ENCODE assay signal across 2 cellular contexts in the genomic region with DNA sequence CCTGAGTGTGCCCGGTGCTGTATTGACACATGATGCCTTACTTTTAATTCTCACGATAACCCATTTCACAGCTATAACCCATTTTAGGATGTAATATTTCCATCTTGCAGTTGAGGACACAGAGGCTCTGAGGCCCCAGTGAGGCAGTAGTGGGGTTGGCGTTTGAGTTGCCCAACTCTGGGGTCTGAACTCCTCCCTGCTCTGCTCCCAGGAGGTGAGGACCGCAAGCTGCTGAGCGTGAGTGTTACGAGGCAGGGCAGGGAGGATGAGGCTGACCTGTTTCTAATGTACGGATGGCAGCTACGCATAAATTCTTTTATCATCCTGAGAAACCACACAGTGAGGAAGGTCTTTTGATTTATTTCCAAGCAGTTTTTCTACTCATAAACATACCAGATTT.
TF ChIP-seq lines count a peak whose summit lies in the region.

No MANE protein-coding gene starts in this region.

TF ChIP-seq in GM23338, 12 proteins besides CTCF, POLR2A, EP300 and RAD21 (continued from another document):
- TF ChIP-seq, protein P1, sequence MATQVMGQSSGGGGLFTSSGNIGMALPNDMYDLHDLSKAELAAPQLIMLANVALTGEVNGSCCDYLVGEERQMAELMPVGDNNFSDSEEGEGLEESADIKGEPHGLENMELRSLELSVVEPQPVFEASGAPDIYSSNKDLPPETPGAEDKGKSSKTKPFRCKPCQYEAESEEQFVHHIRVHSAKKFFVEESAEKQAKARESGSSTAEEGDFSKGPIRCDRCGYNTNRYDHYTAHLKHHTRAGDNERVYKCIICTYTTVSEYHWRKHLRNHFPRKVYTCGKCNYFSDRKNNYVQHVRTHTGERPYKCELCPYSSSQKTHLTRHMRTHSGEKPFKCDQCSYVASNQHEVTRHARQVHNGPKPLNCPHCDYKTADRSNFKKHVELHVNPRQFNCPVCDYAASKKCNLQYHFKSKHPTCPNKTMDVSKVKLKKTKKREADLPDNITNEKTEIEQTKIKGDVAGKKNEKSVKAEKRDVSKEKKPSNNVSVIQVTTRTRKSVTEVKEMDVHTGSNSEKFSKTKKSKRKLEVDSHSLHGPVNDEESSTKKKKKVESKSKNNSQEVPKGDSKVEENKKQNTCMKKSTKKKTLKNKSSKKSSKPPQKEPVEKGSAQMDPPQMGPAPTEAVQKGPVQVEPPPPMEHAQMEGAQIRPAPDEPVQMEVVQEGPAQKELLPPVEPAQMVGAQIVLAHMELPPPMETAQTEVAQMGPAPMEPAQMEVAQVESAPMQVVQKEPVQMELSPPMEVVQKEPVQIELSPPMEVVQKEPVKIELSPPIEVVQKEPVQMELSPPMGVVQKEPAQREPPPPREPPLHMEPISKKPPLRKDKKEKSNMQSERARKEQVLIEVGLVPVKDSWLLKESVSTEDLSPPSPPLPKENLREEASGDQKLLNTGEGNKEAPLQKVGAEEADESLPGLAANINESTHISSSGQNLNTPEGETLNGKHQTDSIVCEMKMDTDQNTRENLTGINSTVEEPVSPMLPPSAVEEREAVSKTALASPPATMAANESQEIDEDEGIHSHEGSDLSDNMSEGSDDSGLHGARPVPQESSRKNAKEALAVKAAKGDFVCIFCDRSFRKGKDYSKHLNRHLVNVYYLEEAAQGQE (IDR thresholded peaks at IDR 0.05; ENCODE audit: unreplicated experiment): no peak
- TF ChIP-seq, protein P2, sequence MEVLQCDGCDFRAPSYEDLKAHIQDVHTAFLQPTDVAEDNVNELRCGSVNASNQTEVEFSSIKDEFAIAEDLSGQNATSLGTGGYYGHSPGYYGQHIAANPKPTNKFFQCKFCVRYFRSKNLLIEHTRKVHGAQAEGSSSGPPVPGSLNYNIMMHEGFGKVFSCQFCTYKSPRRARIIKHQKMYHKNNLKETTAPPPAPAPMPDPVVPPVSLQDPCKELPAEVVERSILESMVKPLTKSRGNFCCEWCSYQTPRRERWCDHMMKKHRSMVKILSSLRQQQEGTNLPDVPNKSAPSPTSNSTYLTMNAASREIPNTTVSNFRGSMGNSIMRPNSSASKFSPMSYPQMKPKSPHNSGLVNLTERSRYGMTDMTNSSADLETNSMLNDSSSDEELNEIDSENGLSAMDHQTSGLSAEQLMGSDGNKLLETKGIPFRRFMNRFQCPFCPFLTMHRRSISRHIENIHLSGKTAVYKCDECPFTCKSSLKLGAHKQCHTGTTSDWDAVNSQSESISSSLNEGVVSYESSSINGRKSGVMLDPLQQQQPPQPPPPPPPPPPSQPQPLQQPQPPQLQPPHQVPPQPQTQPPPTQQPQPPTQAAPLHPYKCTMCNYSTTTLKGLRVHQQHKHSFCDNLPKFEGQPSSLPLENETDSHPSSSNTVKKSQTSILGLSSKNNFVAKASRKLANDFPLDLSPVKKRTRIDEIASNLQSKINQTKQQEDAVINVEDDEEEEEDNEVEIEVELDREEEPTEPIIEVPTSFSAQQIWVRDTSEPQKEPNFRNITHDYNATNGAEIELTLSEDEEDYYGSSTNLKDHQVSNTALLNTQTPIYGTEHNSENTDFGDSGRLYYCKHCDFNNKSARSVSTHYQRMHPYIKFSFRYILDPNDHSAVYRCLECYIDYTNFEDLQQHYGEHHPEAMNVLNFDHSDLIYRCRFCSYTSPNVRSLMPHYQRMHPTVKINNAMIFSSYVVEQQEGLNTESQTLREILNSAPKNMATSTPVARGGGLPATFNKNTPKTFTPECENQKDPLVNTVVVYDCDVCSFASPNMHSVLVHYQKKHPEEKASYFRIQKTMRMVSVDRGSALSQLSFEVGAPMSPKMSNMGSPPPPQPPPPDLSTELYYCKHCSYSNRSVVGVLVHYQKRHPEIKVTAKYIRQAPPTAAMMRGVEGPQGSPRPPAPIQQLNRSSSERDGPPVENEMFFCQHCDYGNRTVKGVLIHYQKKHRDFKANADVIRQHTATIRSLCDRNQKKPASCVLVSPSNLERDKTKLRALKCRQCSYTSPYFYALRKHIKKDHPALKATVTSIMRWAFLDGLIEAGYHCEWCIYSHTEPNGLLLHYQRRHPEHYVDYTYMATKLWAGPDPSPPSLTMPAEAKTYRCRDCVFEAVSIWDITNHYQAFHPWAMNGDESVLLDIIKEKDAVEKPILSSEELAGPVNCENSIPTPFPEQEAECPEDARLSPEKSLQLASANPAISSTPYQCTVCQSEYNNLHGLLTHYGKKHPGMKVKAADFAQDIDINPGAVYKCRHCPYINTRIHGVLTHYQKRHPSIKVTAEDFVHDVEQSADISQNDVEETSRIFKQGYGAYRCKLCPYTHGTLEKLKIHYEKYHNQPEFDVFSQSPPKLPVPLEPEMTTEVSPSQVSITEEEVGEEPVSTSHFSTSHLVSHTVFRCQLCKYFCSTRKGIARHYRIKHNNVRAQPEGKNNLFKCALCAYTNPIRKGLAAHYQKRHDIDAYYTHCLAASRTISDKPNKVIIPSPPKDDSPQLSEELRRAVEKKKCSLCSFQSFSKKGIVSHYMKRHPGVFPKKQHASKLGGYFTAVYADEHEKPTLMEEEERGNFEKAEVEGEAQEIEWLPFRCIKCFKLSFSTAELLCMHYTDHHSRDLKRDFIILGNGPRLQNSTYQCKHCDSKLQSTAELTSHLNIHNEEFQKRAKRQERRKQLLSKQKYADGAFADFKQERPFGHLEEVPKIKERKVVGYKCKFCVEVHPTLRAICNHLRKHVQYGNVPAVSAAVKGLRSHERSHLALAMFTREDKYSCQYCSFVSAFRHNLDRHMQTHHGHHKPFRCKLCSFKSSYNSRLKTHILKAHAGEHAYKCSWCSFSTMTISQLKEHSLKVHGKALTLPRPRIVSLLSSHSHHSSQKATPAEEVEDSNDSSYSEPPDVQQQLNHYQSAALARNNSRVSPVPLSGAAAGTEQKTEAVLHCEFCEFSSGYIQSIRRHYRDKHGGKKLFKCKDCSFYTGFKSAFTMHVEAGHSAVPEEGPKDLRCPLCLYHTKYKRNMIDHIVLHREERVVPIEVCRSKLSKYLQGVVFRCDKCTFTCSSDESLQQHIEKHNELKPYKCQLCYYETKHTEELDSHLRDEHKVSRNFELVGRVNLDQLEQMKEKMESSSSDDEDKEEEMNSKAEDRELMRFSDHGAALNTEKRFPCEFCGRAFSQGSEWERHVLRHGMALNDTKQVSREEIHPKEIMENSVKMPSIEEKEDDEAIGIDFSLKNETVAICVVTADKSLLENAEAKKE (CRISPR knock-in tag; IDR thresholded peaks at IDR 0.05): no peak
- TF ChIP-seq ZNF114 (CRISPR knock-in tag; IDR thresholded peaks at IDR 0.05) (no peak), EZH2 (IDR thresholded peaks at IDR 0.05; ENCODE audit: low read depth, unreplicated experiment) (no peak)

TF ChIP-seq in WTC11, 78 proteins besides CTCF, POLR2A, EP300 and RAD21 (continued from another document):
- TF ChIP-seq, protein P3, sequence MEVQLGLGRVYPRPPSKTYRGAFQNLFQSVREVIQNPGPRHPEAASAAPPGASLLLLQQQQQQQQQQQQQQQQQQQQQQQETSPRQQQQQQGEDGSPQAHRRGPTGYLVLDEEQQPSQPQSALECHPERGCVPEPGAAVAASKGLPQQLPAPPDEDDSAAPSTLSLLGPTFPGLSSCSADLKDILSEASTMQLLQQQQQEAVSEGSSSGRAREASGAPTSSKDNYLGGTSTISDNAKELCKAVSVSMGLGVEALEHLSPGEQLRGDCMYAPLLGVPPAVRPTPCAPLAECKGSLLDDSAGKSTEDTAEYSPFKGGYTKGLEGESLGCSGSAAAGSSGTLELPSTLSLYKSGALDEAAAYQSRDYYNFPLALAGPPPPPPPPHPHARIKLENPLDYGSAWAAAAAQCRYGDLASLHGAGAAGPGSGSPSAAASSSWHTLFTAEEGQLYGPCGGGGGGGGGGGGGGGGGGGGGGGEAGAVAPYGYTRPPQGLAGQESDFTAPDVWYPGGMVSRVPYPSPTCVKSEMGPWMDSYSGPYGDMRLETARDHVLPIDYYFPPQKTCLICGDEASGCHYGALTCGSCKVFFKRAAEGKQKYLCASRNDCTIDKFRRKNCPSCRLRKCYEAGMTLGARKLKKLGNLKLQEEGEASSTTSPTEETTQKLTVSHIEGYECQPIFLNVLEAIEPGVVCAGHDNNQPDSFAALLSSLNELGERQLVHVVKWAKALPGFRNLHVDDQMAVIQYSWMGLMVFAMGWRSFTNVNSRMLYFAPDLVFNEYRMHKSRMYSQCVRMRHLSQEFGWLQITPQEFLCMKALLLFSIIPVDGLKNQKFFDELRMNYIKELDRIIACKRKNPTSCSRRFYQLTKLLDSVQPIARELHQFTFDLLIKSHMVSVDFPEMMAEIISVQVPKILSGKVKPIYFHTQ (CRISPR knock-in tag; IDR thresholded peaks at IDR 0.05): no peak
- no peak for TF ChIP-seq MYBL2 (CRISPR knock-in tag; IDR thresholded peaks at IDR 0.05)
- no peak for TF ChIP-seq ZBTB21 (CRISPR knock-in tag; IDR thresholded peaks at IDR 0.05; ENCODE audit: borderline replicate concordance)
- TF ChIP-seq, protein P4, sequence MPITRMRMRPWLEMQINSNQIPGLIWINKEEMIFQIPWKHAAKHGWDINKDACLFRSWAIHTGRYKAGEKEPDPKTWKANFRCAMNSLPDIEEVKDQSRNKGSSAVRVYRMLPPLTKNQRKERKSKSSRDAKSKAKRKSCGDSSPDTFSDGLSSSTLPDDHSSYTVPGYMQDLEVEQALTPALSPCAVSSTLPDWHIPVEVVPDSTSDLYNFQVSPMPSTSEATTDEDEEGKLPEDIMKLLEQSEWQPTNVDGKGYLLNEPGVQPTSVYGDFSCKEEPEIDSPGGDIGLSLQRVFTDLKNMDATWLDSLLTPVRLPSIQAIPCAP (CRISPR knock-in tag; IDR thresholded peaks at IDR 0.05): no peak
- no peak for TF ChIP-seq JAZF1 (CRISPR knock-in tag; IDR thresholded peaks at IDR 0.05)
- TF ChIP-seq, protein P5, sequence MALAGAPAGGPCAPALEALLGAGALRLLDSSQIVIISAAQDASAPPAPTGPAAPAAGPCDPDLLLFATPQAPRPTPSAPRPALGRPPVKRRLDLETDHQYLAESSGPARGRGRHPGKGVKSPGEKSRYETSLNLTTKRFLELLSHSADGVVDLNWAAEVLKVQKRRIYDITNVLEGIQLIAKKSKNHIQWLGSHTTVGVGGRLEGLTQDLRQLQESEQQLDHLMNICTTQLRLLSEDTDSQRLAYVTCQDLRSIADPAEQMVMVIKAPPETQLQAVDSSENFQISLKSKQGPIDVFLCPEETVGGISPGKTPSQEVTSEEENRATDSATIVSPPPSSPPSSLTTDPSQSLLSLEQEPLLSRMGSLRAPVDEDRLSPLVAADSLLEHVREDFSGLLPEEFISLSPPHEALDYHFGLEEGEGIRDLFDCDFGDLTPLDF (CRISPR knock-in tag; IDR thresholded peaks at IDR 0.05): no peak
- TF ChIP-seq NR3C1 (CRISPR knock-in tag; conservative IDR thresholded peaks at IDR 0.05; ENCODE audit: low read depth): no peak
- TF ChIP-seq, protein P6, sequence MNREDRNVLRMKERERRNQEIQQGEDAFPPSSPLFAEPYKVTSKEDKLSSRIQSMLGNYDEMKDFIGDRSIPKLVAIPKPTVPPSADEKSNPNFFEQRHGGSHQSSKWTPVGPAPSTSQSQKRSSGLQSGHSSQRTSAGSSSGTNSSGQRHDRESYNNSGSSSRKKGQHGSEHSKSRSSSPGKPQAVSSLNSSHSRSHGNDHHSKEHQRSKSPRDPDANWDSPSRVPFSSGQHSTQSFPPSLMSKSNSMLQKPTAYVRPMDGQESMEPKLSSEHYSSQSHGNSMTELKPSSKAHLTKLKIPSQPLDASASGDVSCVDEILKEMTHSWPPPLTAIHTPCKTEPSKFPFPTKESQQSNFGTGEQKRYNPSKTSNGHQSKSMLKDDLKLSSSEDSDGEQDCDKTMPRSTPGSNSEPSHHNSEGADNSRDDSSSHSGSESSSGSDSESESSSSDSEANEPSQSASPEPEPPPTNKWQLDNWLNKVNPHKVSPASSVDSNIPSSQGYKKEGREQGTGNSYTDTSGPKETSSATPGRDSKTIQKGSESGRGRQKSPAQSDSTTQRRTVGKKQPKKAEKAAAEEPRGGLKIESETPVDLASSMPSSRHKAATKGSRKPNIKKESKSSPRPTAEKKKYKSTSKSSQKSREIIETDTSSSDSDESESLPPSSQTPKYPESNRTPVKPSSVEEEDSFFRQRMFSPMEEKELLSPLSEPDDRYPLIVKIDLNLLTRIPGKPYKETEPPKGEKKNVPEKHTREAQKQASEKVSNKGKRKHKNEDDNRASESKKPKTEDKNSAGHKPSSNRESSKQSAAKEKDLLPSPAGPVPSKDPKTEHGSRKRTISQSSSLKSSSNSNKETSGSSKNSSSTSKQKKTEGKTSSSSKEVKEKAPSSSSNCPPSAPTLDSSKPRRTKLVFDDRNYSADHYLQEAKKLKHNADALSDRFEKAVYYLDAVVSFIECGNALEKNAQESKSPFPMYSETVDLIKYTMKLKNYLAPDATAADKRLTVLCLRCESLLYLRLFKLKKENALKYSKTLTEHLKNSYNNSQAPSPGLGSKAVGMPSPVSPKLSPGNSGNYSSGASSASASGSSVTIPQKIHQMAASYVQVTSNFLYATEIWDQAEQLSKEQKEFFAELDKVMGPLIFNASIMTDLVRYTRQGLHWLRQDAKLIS (CRISPR knock-in tag; IDR thresholded peaks at IDR 0.05; ENCODE audit: borderline replicate concordance): no peak
- no peak for TF ChIP-seq NFYB (CRISPR knock-in tag; conservative IDR thresholded peaks at IDR 0.05; ENCODE audit: low read depth)
